In the genomic region with DNA sequence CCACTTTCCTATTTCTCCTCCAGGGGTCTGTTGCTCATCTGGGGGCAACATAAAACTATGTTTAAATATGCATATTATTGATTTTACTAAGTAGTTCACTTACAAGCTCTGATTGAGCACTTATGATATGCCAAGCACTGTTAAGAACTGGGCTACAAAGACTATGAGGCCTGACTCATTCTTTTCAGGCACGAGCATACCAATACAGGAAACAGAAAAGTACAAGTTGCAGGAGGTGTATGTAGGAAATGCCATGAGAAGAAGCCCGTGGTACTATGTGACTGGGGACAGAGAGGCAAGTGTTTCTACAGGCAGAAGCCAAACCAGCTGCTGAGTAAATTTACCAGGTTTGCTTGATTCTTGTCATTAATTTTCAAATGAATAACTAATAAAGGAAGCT, we compare ENCODE assay signal across 10 cellular contexts.
A peak's percentile ranks its signal among the peaks of the same experiment; 100 is the strongest.
DNase-seq lines count a peak whose midpoint lies in the region; ATAC-seq and TF ChIP-seq lines count a peak whose summit lies in the region.
"Had no signal": no experiment of that assay in that cellular context is flagged by ENCODE, and none has a peak within 500 bp of the region (broad histone marks: within the 10 kb centered on the region; RNA-seq: fewer than 3 reads in every experiment).

No MANE protein-coding gene starts in this region.

- H3K4me3 Mint-ChIP-seq in MCF 10A (ENCODE audit: unreplicated experiment) = peak overlapping the region; percentile 19
- H3K4me3 Mint-ChIP-seq: nephron progenitor cell had no signal

- H3K9me3 Mint-ChIP-seq in MCF 10A (ENCODE audit: unreplicated experiment) = no peaks in the 10 kb centered on the region
- H3K9me3 Mint-ChIP-seq: nephron progenitor cell had no signal

- H2AFZ ChIP-seq in mammary epithelial cell (ENCODE audit: low read depth, low read length) = no peak overlapping the region

- H3K4me3 ChIP-seq in breast epithelium (no peak overlapping the region), mammary epithelial cell (replicated peaks in 1 of 3; ENCODE audit: insufficient read depth in 1 of 3, low read depth in 2 of 3, low read length in 3 of 3) (no peak overlapping the region), uterus (no peak overlapping the region)

- no peak overlapping the region for H3K9ac ChIP-seq in mammary epithelial cell (ENCODE audit: insufficient read depth, low read length)

- peak overlapping the region; percentile 96 for H3K27ac Mint-ChIP-seq in MCF 10A (ENCODE audit: low read depth, unreplicated experiment)
- H3K27ac Mint-ChIP-seq: nephron progenitor cell had no signal

- dilution Hi-C loops in mammary epithelial cell (cut with HindIII; ENCODE audit: low sequenced_read_pairs) = no loop called here

- no peaks in the 10 kb centered on the region for H3K36me3 Mint-ChIP-seq in MCF 10A (ENCODE audit: insufficient read depth, unreplicated experiment)

- H3K36me3 ChIP-seq in breast epithelium = no peaks in the 10 kb centered on the region
- no peaks in the 10 kb centered on the region for H3K36me3 ChIP-seq in mammary epithelial cell (ENCODE audit: insufficient read depth, low read length)
- H3K36me3 ChIP-seq in uterus = no peaks in the 10 kb centered on the region

- H3K27ac ChIP-seq in breast epithelium = peak overlapping the region in 1 of 2 donors; percentile 68
- H3K27ac ChIP-seq in mammary epithelial cell (ENCODE audit: insufficient read depth, low read depth, low read length) = peak overlapping the region; percentile 38
- H3K27ac ChIP-seq in uterus = peak overlapping the region; percentile 24 to 28
- H3K27ac ChIP-seq in substantia nigra (ENCODE audit: low read depth, low read length, poor library complexity, severe bottlenecking) = no peak overlapping the region

- DNase-seq in MCF 10A (ENCODE audit: unreplicated experiment) (peak; percentile 56), breast epithelium (ENCODE audit: low spot score in 2 of 2) (no peak), mammary epithelial cell (peak; percentile 73), uterus (no peak), substantia nigra (lab: John Stamatoyannopoulos, UW) (no peak), SHP77 (lab: John Stamatoyannopoulos, UW) (no peak)
- DNase-seq: activated CD4-positive, CD25-positive, alpha-beta regulatory T cell treated with anti-CD3 and anti-CD28 coated beads, Interleukin-2, amount 50 U/mL, for 72 hours; nephron progenitor cell had no signal

- no peaks in the 10 kb centered on the region for H4K20me1 ChIP-seq in mammary epithelial cell (ENCODE audit: insufficient read depth, low read length)

- POLR2A ChIA-PET in MCF 10A (lab: Yijun Ruan, JAX) = interaction anchor here (0.6 to 2.0 kb wide), 5 partner anchors 10 to 348 kb away, joined by 3 to 6 read pairs (median 5); no protein-coding TSS in a partner anchor

- TF ChIP-seq POLR2A in breast epithelium (IDR thresholded peaks at IDR 0.05) (no peak), uterus (IDR thresholded peaks at IDR 0.05) (no peak)

- CTCF ChIA-PET in MCF 10A (lab: Yijun Ruan, JAX) (interaction anchor here (0.6 to 2.0 kb wide), 2 partner anchors 36 to 359 kb away, joined by 4 to 5 read pairs; no protein-coding TSS in a partner anchor), mammary epithelial cell (lab: Charles Lee; ENCODE audit: low non-redundant PET) (interaction anchor here (0.7 kb wide), 1 partner anchor 307 kb away, joined by 8 read pairs; no protein-coding TSS in a partner anchor)

- ATAC-seq in HG03139 (IDR thresholded peaks at IDR 0.05; ENCODE audit: unreplicated experiment) (peak; percentile 78), HG02571 (IDR thresholded peaks at IDR 0.05; ENCODE audit: unreplicated experiment) (no peak)

- intact Hi-C loops in MCF 10A (cut with micrococcal nuclease) = loop anchor here (10.0 kb wide), 1 partner anchor 146 kb away; no protein-coding TSS in a partner anchor
- intact Hi-C loops in breast epithelium (cut with DNase I; ENCODE audit: low total_unique reads) = no loop called here
- intact Hi-C loops in mammary epithelial cell (cut with micrococcal nuclease) = no loop called here
- intact Hi-C loops in uterus (cut with DNase I; ENCODE audit: low total_unique reads) = no loop called here

- no peaks in the 10 kb centered on the region for H3K4me1 ChIP-seq in breast epithelium
- peaks cover 21% of the 10 kb centered on the region for H3K4me1 ChIP-seq in mammary epithelial cell (ENCODE audit: insufficient read depth, low read length)
- no peaks in the 10 kb centered on the region for H3K4me1 ChIP-seq in uterus

- peak overlapping the region; percentile 46 for H3K4me2 ChIP-seq in mammary epithelial cell (ENCODE audit: insufficient read depth, low read depth, low read length)

- H3K27me3 ChIP-seq in breast epithelium = no peaks in the 10 kb centered on the region
- H3K27me3 ChIP-seq in mammary epithelial cell (ENCODE audit: insufficient read depth, low read length) = no peaks in the 10 kb centered on the region
- H3K27me3 ChIP-seq in uterus = no peaks in the 10 kb centered on the region

- H3K27me3 Mint-ChIP-seq in MCF 10A (ENCODE audit: insufficient read depth, unreplicated experiment) = no peaks in the 10 kb centered on the region

- BruUV-seq in MCF 10A (replicated peaks; lab: Mats Ljungman, UMichigan) (no TSS peak), mammary epithelial cell (replicated peaks; lab: Mats Ljungman, UMichigan) (no TSS peak)

- WGBS in mammary epithelial cell (ENCODE audit: low coverage, missing lambda C conversion rate) = 0% methylated on average over 2 of the region's 2 CpGs

- in situ Hi-C loops in mammary epithelial cell (cut with MboI; ENCODE audit: low sequenced_read_pairs in 2 of 2) = no loop called here

- H3K9me3 ChIP-seq in breast epithelium (no peaks in the 10 kb centered on the region), mammary epithelial cell (replicated peaks; ENCODE audit: insufficient read depth, low read length) (no peaks in the 10 kb centered on the region), uterus (no peaks in the 10 kb centered on the region)

- peaks cover 40% of the 10 kb centered on the region for H3K4me1 Mint-ChIP-seq in MCF 10A (ENCODE audit: insufficient read depth, unreplicated experiment)
- H3K4me1 Mint-ChIP-seq: nephron progenitor cell had no signal

- H3K79me2 ChIP-seq in mammary epithelial cell (ENCODE audit: insufficient read depth, low read length) = no peaks in the 10 kb centered on the region

- TF ChIP-seq CTCF in MCF 10A (IDR thresholded peaks at IDR 0.05; ENCODE audit: unreplicated experiment) (no peak), breast epithelium (IDR thresholded peaks at IDR 0.05) (no peak), mammary epithelial cell (conservative IDR thresholded peaks at IDR 0.05 in 1 of 2, IDR thresholded peaks at IDR 0.05 in 1 of 2; ENCODE audit: extremely low read depth in 1 of 2, insufficient read depth in 1 of 2, low read depth in 1 of 2, low read length in 2 of 2) (no peak), uterus (IDR thresholded peaks at IDR 0.05) (no peak)

Comparison
In these comparisons a context has a peak if more than half of its experiments do, and no peak if none do; other contexts are left out.
1. DNase-seq: peak in MCF 10A (single experiment) and mammary epithelial cell (single experiment); none in breast epithelium (0 of 2), uterus (0 of 2), substantia nigra (0 of 49) and SHP77 (0 of 2).